20 cellular contexts compared by ENCODE assay signal in genomic region chr18:46322411-46322891, GRCh38.
A peak's percentile ranks its signal among the peaks of the same experiment; 100 is the strongest.
DNase-seq lines count a peak whose midpoint lies in the region; ATAC-seq, FAIRE-seq and TF ChIP-seq lines count a peak whose summit lies in the region.
"Had no signal": no experiment of that assay in that cellular context is flagged by ENCODE, and none has a peak within 500 bp of the region (broad histone marks: within the 10 kb centered on the region; RNA-seq: fewer than 3 reads in every experiment).

No MANE protein-coding gene starts in this region.

- H3K4me3 Mint-ChIP-seq in H9 = peak overlapping the region in 1 of 2 experiments; percentile 18; a peak in 1 of 5 replicates

- H3K36me3 ChIP-seq in iPS-20b (ENCODE audit: insufficient read depth, low read depth, low read length) = no peaks in the 10 kb centered on the region
- H3K36me3 ChIP-seq in skeletal muscle tissue (ENCODE audit: control insufficient read depth in 3 of 3, insufficient read depth in 3 of 3, low read length in 3 of 3) = no peaks in the 10 kb centered on the region
- H3K36me3 ChIP-seq: ovary, suprapubic skin had no signal

- H3K23ac ChIP-seq in H9 (ENCODE audit: insufficient read length, low read depth, low read length) = no peak overlapping the region

- H4K5ac ChIP-seq in H9 (ENCODE audit: insufficient read length, low read depth, low read length) = no peak overlapping the region

- no peak overlapping the region for H3K4me2 ChIP-seq in H9 (ENCODE audit: insufficient read depth, insufficient read length, low read length)

- H3K9me3 ChIP-seq in H9 (ENCODE audit: control insufficient read depth, low read depth, low read length) = no peaks in the 10 kb centered on the region
- no peaks in the 10 kb centered on the region for H3K9me3 ChIP-seq in iPS-20b (ENCODE audit: insufficient read depth, low read depth, low read length)
- no peaks in the 10 kb centered on the region for H3K9me3 ChIP-seq in skeletal muscle tissue (ENCODE audit: control insufficient read depth in 3 of 3, low read length in 3 of 3)
- H3K9me3 ChIP-seq: ovary, suprapubic skin had no signal

- no peak overlapping the region for H4K91ac ChIP-seq in H9 (ENCODE audit: insufficient read length, low read depth, low read length)

- H4K8ac ChIP-seq in H9 (replicated peaks; ENCODE audit: insufficient read length, low read depth, low read length) = no peak overlapping the region

- H3K4me1 ChIP-seq in H9 (ENCODE audit: insufficient read depth, low read length) (peaks cover 8% of the 10 kb centered on the region; the same call in 1 of the 2 replicates), iPS-20b (ENCODE audit: insufficient read depth, low read length) (peaks cover 19% of the 10 kb centered on the region), skeletal muscle tissue (ENCODE audit: control insufficient read depth in 3 of 3, insufficient read depth in 3 of 3, low read length in 3 of 3) (peaks cover 10 to 17% (median 15%) of the 10 kb centered on the region in 3 donors)
- H3K4me1 ChIP-seq: suprapubic skin had no signal

- no peaks in the 10 kb centered on the region for H3K27me3 ChIP-seq in H9 (ENCODE audit: insufficient read depth, low read length)
- H3K27me3 ChIP-seq in iPS-20b (ENCODE audit: insufficient read depth, low read length) = no peaks in the 10 kb centered on the region
- H3K27me3 ChIP-seq in skeletal muscle tissue (ENCODE audit: control insufficient read depth in 3 of 3, insufficient read depth in 3 of 3, low read length in 3 of 3) = peaks cover 0 to 2% (median 0%) of the 10 kb centered on the region in 3 donors
- H3K27me3 ChIP-seq: ovary, suprapubic skin had no signal

- H2BK15ac ChIP-seq in H9 (ENCODE audit: low read depth, low read length) = no peak overlapping the region

- H3K14ac ChIP-seq in H9 (ENCODE audit: insufficient read depth, low read length) = no peak overlapping the region; the same call in 1 of the 2 replicates

- H3K4me3 ChIP-seq in iPS-20b (ENCODE audit: low read length) (0 out of 2 replicates have a peak overlapping the region, but pooled peaks have one; percentile 7), skeletal muscle tissue (ENCODE audit: low read length in 3 of 3) (no peak overlapping the region)
- H3K4me3 ChIP-seq: ovary, skin epidermis, suprapubic skin had no signal

- no peaks in the 10 kb centered on the region for H4K20me1 ChIP-seq in H9 (ENCODE audit: control insufficient read depth, insufficient read depth, insufficient read length)

- H2BK120ac ChIP-seq in H9 (ENCODE audit: low read depth, low read length, poor library complexity, severe bottlenecking) = no peak overlapping the region

- no peaks in the 10 kb centered on the region; the same call in 1 of the 2 replicates for H3K27me3 Mint-ChIP-seq in H9 (ENCODE audit: low read depth)

- no peak for ATAC-seq in HG02623 (IDR thresholded peaks at IDR 0.05; ENCODE audit: unreplicated experiment)
- ATAC-seq: left lobe of liver had no signal

- no peaks in the 10 kb centered on the region for H3K79me1 ChIP-seq in H9 (ENCODE audit: insufficient read depth, low read depth, low read length, poor library complexity, severe bottlenecking)

- no peak overlapping the region for H3T11ph ChIP-seq in H9 (ENCODE audit: low read length)

- H3K9ac ChIP-seq in H9 (ENCODE audit: extremely low read depth, insufficient read length, low read length) (no peak overlapping the region), iPS-20b (ENCODE audit: low read depth, low read length) (no peak overlapping the region), skeletal muscle tissue (ENCODE audit: low read depth in 1 of 3, low read length in 3 of 3) (peak overlapping the region in 1 of 3 donors; percentile 10)

- no peak overlapping the region for H2AFZ ChIP-seq in H9 (ENCODE audit: low read length)

- no peak overlapping the region for H2BK5ac ChIP-seq in H9 (ENCODE audit: insufficient read length, low read length)

- H2BK20ac ChIP-seq in H9 (ENCODE audit: low read depth, low read length, poor library complexity, severe bottlenecking) = no peak overlapping the region

- no peaks in the 10 kb centered on the region for H3K36me3 Mint-ChIP-seq in H9 (ENCODE audit: insufficient read depth in 1 of 3, low read depth in 3 of 3)

- H3K27ac ChIP-seq in H9 (ENCODE audit: insufficient read length, low read depth, low read length) (no peak overlapping the region), iPS-20b (ENCODE audit: low read length) (no peak overlapping the region), skeletal muscle tissue (ENCODE audit: low read depth, low read length) (peak overlapping the region; percentile 21)
- H3K27ac ChIP-seq: ovary, skin epidermis, suprapubic skin had no signal

- H3K27ac Mint-ChIP-seq in H9 = peak overlapping the region in 2 of 3 experiments; percentile 54 to 69; a peak in 3 of 7 replicates

- DNase-seq in H9 (no peak), RCC 7860 (ENCODE audit: low spot score) (peak; percentile 5), amniotic stem cell (lab: John Stamatoyannopoulos, UW) (no peak), Ammon's horn (ENCODE audit: low spot score) (no peak)
- DNase-seq: activated CD4-positive, CD25-positive, alpha-beta regulatory T cell; central memory CD4-positive, alpha-beta T cell; effector memory CD4-positive, alpha-beta T cell; hippocampal formation; NCI-H2171; ovary; stimulated activated CD4-positive, alpha-beta T cell treated with anti-CD3 and anti-CD28 coated beads, Interleukin-4, amount 100 ng/mL, for 4 hours; stimulated activated CD8-positive, alpha-beta memory T cell treated with anti-CD3 and anti-CD28 coated beads, Interleukin-4, amount 100 ng/mL, for 48 hours; T-helper 2 cell had no signal

- FAIRE-seq in RCC 7860 (lab: Jason Lieb, UNC) = no peak
- FAIRE-seq: GM12892 had no signal

- no peaks in the 10 kb centered on the region for H3K9me3 Mint-ChIP-seq in H9

- no peak overlapping the region for H3K18ac ChIP-seq in H9 (ENCODE audit: insufficient read length, low read depth, low read length)

- no peak overlapping the region for H3K4ac ChIP-seq in H9 (ENCODE audit: low read depth, low read length)

- no peaks in the 10 kb centered on the region for H3K79me2 ChIP-seq in H9 (ENCODE audit: insufficient read depth, low read length)

- TF ChIP-seq CTCF in H9 (conservative IDR thresholded peaks at IDR 0.05) = no peak

- no CpG with 5 or more reads among the region's 13 CpGs for WGBS in H9 (ENCODE audit: extremely low coverage, insufficient read length, low lambda C conversion rate)

- no peak overlapping the region for H2BK12ac ChIP-seq in H9 (ENCODE audit: insufficient read length, low read depth, low read length)

- H3K56ac ChIP-seq in H9 (ENCODE audit: insufficient read length, low read depth, low read length) = no peak overlapping the region

- H3K4me1 Mint-ChIP-seq in H9 = peaks cover 24 to 33% of the 10 kb centered on the region in 2 experiments

- H2AK5ac ChIP-seq in H9 (ENCODE audit: insufficient read length, low read length) = no peak overlapping the region

- no peaks in the 10 kb centered on the region for H3K23me2 ChIP-seq in H9 (ENCODE audit: insufficient read length, low read depth, low read length, poor library complexity, severe bottlenecking)
